In genomic region chr11:115504279-115505158, GRCh38 we compare ENCODE assay signal across 8 cellular contexts. TPM values are rescaled to one million over a fixed set of nuclear protein-coding genes. Genes with fewer than 3 reads are reported as not detected.
DNase-seq lines count a peak whose midpoint lies in the region; ATAC-seq and TF ChIP-seq lines count a peak whose summit lies in the region.

Gene CADM1, minus strand, starts transcription at chr11:115504415.

- no peaks in the 10 kb centered on the region for H3K9me3 ChIP-seq in neutrophil

- no peak for TF ChIP-seq CTCF in neutrophil (IDR thresholded peaks at IDR 0.05)

- H3K36me3 ChIP-seq in neutrophil: no peaks in the 10 kb centered on the region

- ATAC-seq in GM19372 (IDR thresholded peaks at IDR 0.05; ENCODE audit: low read depth, unreplicated experiment): peak; percentile 53
- peak; percentile 76 to 85 for ATAC-seq in activated naive CD4-positive, alpha-beta T cell treated with anti-CD3 and anti-CD28 coated beads, Interleukin-2, amount 50 U/mL, for 72 hours

- peaks cover 0 to 9% of the 10 kb centered on the region in 2 experiments for H3K4me1 ChIP-seq in neutrophil (ENCODE audit: control insufficient read depth in 1 of 2, insufficient read depth in 1 of 2, low read depth in 1 of 2, low read length in 1 of 2)

- H3K27ac ChIP-seq in neutrophil: no peak within 1 kb of the TSS

- no peaks in the 10 kb centered on the region for H3K9me3 Mint-ChIP-seq in activated naive CD4-positive, alpha-beta T cell treated with anti-CD3 and anti-CD28 coated beads, Interleukin-2, amount 50 U/mL, for 72 hours

- peak; percentile 94 for DNase-seq in AG08395 (ENCODE audit: low spot score)
- DNase-seq in LHCN-M2 (ENCODE audit: low read depth): peak; percentile 67
- DNase-seq in SHP77 treated with DMSO at 0.1 percent for 48 hours (lab: John Stamatoyannopoulos, UW): peak; percentile 92
- peak; percentile 55 to 62 for DNase-seq in activated naive CD4-positive, alpha-beta T cell treated with anti-CD3 and anti-CD28 coated beads, Interleukin-2, amount 50 U/mL, for 72 hours (ENCODE audit: low spot score in 2 of 2)
- DNase-seq in glomerular visceral epithelial cell (ENCODE audit: extremely low spot score): peak; percentile 96
- peak; percentile 63 for DNase-seq in stromal cell of bone marrow (ENCODE audit: low read depth)

- peak within 1 kb of the TSS; percentile 8 for H3K4me3 ChIP-seq in neutrophil (ENCODE audit: low read depth in 1 of 2, low read length in 1 of 2)

- peaks cover 98% of the 10 kb centered on the region for H3K27me3 ChIP-seq in neutrophil

- peaks cover 5 to 10% of the 10 kb centered on the region in 2 donors for H3K36me3 Mint-ChIP-seq in activated naive CD4-positive, alpha-beta T cell treated with anti-CD3 and anti-CD28 coated beads, Interleukin-2, amount 50 U/mL, for 72 hours

- peak within 1 kb of the TSS in 1 of 2 donors; percentile 14 for H3K27ac Mint-ChIP-seq in activated naive CD4-positive, alpha-beta T cell treated with anti-CD3 and anti-CD28 coated beads, Interleukin-2, amount 50 U/mL, for 72 hours

RNA-seq across cellular contexts. Expression of gene CADM1, which starts in this region (rescaled TPM):
- total RNA-seq in LHCN-M2 (2014; rRNA removed): 0.69 and 0.83 TPM in 2 replicates
- 0.84 TPM for polyA plus RNA-seq in LHCN-M2 (2012)
- total RNA-seq in activated naive CD4-positive, alpha-beta T cell treated with anti-CD3 and anti-CD28 coated beads, Interleukin-2, amount 50 U/mL, for 72 hours: under 1 TPM in 1 of 2 donors, not detected in 1; 0.18 TPM

Comparison
In these comparisons a context has a peak if more than half of its experiments do, and no peak if none do; other contexts are left out.
1. Peak in DNase-seq in LHCN-M2; RNA of the gene not detected or under 1 TPM.
2. Peak in DNase-seq and ATAC-seq in activated naive CD4-positive, alpha-beta T cell treated with anti-CD3 and anti-CD28 coated beads, Interleukin-2, amount 50 U/mL, for 72 hours; RNA of the gene not detected or under 1 TPM.